Comparison of ENCODE assay signal across 11 cellular contexts in the genomic region with DNA sequence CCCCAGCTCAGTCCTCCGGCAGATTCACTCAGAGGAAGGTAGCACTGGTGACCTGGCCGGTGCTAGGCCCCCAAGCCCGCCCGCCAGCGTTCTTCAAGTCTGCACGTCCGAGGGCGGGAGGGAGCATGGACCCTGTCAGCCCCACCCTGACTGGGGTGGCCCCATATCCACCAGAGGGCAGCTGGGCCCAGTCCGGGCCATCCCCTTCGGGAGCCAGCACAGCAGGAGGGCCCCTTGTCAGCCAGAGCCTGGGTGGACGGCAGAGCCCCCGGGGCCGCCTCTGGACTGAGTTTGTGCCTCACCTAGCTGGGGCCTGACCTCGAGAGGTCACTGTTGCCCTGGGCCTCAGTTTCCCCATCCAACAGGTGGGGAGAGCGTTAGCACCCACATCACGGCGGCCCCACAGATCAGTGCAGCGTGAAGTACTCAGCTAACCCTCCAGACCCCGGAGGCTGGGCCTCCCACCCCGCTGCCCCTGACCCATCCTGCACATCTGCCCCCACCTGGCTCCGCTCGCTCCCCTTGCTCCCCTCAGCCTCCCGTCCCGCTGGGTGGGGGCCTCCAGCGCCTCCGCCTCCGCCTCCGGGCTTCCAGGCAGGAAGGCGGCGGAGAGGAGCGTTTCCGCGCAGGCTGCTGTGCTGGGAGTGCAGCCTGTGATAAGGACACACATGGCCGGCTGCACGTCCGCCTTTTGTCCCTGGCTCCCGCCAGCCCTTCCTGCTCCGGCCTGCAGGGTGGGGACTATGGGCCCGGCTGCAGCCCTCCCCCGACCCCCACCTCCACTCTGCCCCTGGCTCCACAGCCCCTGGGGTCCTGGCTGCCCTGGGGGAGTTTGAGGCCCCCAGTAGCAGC. TPM values are rescaled to one million over a fixed set of nuclear protein-coding genes. Genes with fewer than 3 reads are reported as not detected.
A peak's percentile ranks its signal among the peaks of the same experiment; 100 is the strongest.
DNase-seq lines count a peak whose midpoint lies in the region; ATAC-seq and TF ChIP-seq lines count a peak whose summit lies in the region.
"Had no signal": no experiment of that assay in that cellular context is flagged by ENCODE, and none has a peak within 500 bp of the region (broad histone marks: within the 10 kb centered on the region; RNA-seq: fewer than 3 reads in every experiment).

No MANE protein-coding gene starts in this region.

- H3K4me1 Mint-ChIP-seq in stimulated activated memory B cell treated with anti-CD40 and anti-IgM and Interleukin-4, amounts not matched to agents 10 μg/mL and 1 μg/mL and 100 μg/mL, for 72 hours, result peaks cover 33% of the 10 kb centered on the region

- H3K36me3 Mint-ChIP-seq in stimulated activated memory B cell treated with anti-CD40 and anti-IgM and Interleukin-4, amounts not matched to agents 10 μg/mL and 1 μg/mL and 100 μg/mL, for 72 hours, result no peaks in the 10 kb centered on the region

- CTCF ChIA-PET in HEK293 (lab: Yijun Ruan, JAX), result interaction anchor here (0.5 to 3.7 kb wide), 4 partner anchors 28 to 189 kb away, joined by 3 to 37 read pairs (median 9); no protein-coding TSS in a partner anchor

- no peaks in the 10 kb centered on the region for H3K9me3 Mint-ChIP-seq in stimulated activated memory B cell treated with anti-CD40 and anti-IgM and Interleukin-4, amounts not matched to agents 10 μg/mL and 1 μg/mL and 100 μg/mL, for 72 hours

- peak overlapping the region; percentile 51 for H3K27ac Mint-ChIP-seq in stimulated activated memory B cell treated with anti-CD40 and anti-IgM and Interleukin-4, amounts not matched to agents 10 μg/mL and 1 μg/mL and 100 μg/mL, for 72 hours
- H3K27ac Mint-ChIP-seq: T-helper 17 cell had no signal

- H3K9me3 ChIP-seq in HEK293 (ENCODE audit: control insufficient read depth, insufficient read depth, low read depth, low read length), result no peaks in the 10 kb centered on the region

- no peaks in the 10 kb centered on the region for H3K36me3 ChIP-seq in HEK293 (ENCODE audit: control insufficient read depth in 2 of 2, insufficient read depth in 1 of 2, low read length in 2 of 2)

- no peaks in the 10 kb centered on the region for H3K4me1 ChIP-seq in HEK293 (ENCODE audit: control insufficient read depth, insufficient read depth, low read length)

- H3K27me3 Mint-ChIP-seq in stimulated activated memory B cell treated with anti-CD40 and anti-IgM and Interleukin-4, amounts not matched to agents 10 μg/mL and 1 μg/mL and 100 μg/mL, for 72 hours, result peaks cover 63% of the 10 kb centered on the region

- no peak for DNase-seq in coronary artery (ENCODE audit: low spot score)
- peak; percentile 66 for DNase-seq in left lobe of liver (ENCODE audit: low spot score)
- DNase-seq in NCI-H2029 (lab: John Stamatoyannopoulos, UW), result no peak
- no peak for DNase-seq in HPDE6-E6E7 (ENCODE audit: extremely low spot score)
- DNase-seq in activated T-cell treated with anti-CD3 and anti-CD28 coated beads for 4 hours, result no peak
- DNase-seq: NCI-H526; stimulated activated CD4-positive, alpha-beta T cell treated with anti-CD3 and anti-CD28 coated beads, Interleukin-4, amount 100 ng/mL, for 24 hours; T-helper 17 cell had no signal

- no peak for TF ChIP-seq CTCF in HEK293 (tag by site-specific recombination; IDR thresholded peaks at IDR 0.05)
- TF ChIP-seq CTCF in coronary artery (IDR thresholded peaks at IDR 0.05), result no peak

- H3K4me3 ChIP-seq in HEK293 (ENCODE audit: low read depth, low read length), result no peak overlapping the region
- peak overlapping the region; percentile 64 for H3K4me3 ChIP-seq in coronary artery

- POLR2A ChIA-PET in HEK293 (lab: Yijun Ruan, JAX), result interaction anchor here (0.6 kb wide), 1 partner anchor 38 kb away, joined by 3 read pairs; no protein-coding TSS in a partner anchor

- peak; percentile 20 for ATAC-seq in left lobe of liver
- ATAC-seq in stimulated activated memory B cell treated with anti-CD40 and anti-IgM and Interleukin-4, amounts not matched to agents 10 μg/mL and 1 μg/mL and 100 μg/mL, for 72 hours, result no peak
- ATAC-seq in GM21447 (IDR thresholded peaks at IDR 0.05; ENCODE audit: unreplicated experiment), result no peak
- ATAC-seq: T-helper 17 cell had no signal

- no peak overlapping the region for H3K4me3 Mint-ChIP-seq in stimulated activated memory B cell treated with anti-CD40 and anti-IgM and Interleukin-4, amounts not matched to agents 10 μg/mL and 1 μg/mL and 100 μg/mL, for 72 hours
- H3K4me3 Mint-ChIP-seq: T-helper 17 cell had no signal

- H3K27ac ChIP-seq in HEK293 (ENCODE audit: extremely low read depth, low read depth, low read length), result no peak overlapping the region
- peak overlapping the region in 1 of 2 donors; percentile 81 for H3K27ac ChIP-seq in coronary artery

TF ChIP-seq in HEK293, 187 proteins besides CTCF, POLR2A, EP300 and RAD21:
- peak; percentile 33 for TF ChIP-seq EGR2 (tag by site-specific recombination; IDR thresholded peaks at IDR 0.05; ENCODE audit: low read depth)
- TF ChIP-seq, protein P1, sequence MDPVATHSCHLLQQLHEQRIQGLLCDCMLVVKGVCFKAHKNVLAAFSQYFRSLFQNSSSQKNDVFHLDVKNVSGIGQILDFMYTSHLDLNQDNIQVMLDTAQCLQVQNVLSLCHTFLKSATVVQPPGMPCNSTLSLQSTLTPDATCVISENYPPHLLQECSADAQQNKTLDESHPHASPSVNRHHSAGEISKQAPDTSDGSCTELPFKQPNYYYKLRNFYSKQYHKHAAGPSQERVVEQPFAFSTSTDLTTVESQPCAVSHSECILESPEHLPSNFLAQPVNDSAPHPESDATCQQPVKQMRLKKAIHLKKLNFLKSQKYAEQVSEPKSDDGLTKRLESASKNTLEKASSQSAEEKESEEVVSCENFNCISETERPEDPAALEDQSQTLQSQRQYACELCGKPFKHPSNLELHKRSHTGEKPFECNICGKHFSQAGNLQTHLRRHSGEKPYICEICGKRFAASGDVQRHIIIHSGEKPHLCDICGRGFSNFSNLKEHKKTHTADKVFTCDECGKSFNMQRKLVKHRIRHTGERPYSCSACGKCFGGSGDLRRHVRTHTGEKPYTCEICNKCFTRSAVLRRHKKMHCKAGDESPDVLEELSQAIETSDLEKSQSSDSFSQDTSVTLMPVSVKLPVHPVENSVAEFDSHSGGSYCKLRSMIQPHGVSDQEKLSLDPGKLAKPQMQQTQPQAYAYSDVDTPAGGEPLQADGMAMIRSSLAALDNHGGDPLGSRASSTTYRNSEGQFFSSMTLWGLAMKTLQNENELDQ (tag by site-specific recombination; IDR thresholded peaks at IDR 0.05; ENCODE audit: low read depth), result no peak
- peak; percentile 43; the same call in 1 of the 2 replicates for TF ChIP-seq SCRT2 (tag by site-specific recombination; IDR thresholded peaks at IDR 0.05)
- TF ChIP-seq SETDB1 (IDR thresholded peaks at IDR 0.05; ENCODE audit: insufficient read length, low read length), result no peak
- TF ChIP-seq ZNF677 (tag by site-specific recombination; IDR thresholded peaks at IDR 0.05), result no peak
- TF ChIP-seq SP2 (tag by site-specific recombination; IDR thresholded peaks at IDR 0.05), result 0 out of 2 replicates have a peak, but pooled peaks have one; percentile 6
- no peak for TF ChIP-seq OSR2 (tag by site-specific recombination; IDR thresholded peaks at IDR 0.05)
- TF ChIP-seq, protein P2, sequence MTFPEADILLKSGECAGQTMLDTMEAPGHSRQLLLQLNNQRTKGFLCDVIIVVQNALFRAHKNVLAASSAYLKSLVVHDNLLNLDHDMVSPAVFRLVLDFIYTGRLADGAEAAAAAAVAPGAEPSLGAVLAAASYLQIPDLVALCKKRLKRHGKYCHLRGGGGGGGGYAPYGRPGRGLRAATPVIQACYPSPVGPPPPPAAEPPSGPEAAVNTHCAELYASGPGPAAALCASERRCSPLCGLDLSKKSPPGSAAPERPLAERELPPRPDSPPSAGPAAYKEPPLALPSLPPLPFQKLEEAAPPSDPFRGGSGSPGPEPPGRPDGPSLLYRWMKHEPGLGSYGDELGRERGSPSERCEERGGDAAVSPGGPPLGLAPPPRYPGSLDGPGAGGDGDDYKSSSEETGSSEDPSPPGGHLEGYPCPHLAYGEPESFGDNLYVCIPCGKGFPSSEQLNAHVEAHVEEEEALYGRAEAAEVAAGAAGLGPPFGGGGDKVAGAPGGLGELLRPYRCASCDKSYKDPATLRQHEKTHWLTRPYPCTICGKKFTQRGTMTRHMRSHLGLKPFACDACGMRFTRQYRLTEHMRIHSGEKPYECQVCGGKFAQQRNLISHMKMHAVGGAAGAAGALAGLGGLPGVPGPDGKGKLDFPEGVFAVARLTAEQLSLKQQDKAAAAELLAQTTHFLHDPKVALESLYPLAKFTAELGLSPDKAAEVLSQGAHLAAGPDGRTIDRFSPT (tag by site-specific recombination; IDR thresholded peaks at IDR 0.05), result no peak
- no peak for TF ChIP-seq ZNF132 (tag by site-specific recombination; IDR thresholded peaks at IDR 0.05; ENCODE audit: borderline replicate concordance)
- TF ChIP-seq ZNF670 (tag by site-specific recombination; IDR thresholded peaks at IDR 0.05; ENCODE audit: low read depth), result no peak
- TF ChIP-seq ZNF658 (tag by site-specific recombination; IDR thresholded peaks at IDR 0.05), result no peak
- TF ChIP-seq, protein P3, sequence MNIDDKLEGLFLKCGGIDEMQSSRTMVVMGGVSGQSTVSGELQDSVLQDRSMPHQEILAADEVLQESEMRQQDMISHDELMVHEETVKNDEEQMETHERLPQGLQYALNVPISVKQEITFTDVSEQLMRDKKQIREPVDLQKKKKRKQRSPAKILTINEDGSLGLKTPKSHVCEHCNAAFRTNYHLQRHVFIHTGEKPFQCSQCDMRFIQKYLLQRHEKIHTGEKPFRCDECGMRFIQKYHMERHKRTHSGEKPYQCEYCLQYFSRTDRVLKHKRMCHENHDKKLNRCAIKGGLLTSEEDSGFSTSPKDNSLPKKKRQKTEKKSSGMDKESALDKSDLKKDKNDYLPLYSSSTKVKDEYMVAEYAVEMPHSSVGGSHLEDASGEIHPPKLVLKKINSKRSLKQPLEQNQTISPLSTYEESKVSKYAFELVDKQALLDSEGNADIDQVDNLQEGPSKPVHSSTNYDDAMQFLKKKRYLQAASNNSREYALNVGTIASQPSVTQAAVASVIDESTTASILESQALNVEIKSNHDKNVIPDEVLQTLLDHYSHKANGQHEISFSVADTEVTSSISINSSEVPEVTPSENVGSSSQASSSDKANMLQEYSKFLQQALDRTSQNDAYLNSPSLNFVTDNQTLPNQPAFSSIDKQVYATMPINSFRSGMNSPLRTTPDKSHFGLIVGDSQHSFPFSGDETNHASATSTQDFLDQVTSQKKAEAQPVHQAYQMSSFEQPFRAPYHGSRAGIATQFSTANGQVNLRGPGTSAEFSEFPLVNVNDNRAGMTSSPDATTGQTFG (tag by site-specific recombination; IDR thresholded peaks at IDR 0.05; ENCODE audit: borderline replicate concordance), result no peak
TF ChIP-seq in HEK293: peak in this region for 3.

RNA-seq across cellular contexts. Expression of a gene that starts 16.6 kb away (rescaled TPM):
- total RNA-seq in left lobe of liver, result 42.3 TPM

RNA-seq across cellular contexts. Expression of a gene that starts 41.1 kb away (rescaled TPM):
- 213 TPM for total RNA-seq in left lobe of liver
